In the genomic region with DNA sequence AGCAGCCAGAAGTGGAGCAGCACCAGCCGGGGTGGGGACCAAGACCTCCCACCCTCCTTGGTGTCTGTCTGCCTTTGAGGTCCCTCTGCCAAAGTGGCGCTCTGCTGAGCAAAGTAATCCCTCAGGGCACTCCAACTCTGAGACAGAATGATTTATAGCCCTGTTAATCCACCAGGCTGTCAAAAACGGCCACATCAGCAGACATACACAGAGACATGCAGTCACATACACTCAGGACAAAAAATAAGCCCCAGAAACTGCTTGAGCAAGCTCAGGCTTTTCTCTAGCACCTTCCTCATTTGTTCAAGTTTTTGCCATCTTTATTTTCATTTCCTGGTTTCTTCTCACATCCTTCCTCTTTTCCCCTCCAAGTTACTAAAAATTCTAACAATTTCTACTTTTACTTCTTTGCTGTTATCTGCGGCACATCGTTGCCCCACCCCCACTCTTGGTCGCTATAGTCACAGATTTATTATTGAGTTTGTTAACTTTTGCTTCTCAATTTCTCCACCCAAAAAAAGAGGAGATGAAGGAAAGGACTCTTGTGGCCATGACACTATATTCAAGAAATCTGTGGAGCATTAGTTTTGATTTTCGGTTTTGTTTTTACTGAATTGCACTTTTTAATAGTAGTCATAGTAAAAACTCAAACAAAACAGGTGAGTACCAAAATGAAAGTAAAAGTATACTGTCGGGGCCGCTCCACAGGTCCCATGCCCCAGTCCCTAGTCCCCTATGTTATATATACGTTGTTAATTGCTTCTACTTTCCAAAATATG, we compare ENCODE assay signal across 8 cellular contexts. TPM values are rescaled to one million over a fixed set of nuclear protein-coding genes. Genes with fewer than 3 reads are reported as not detected.
DNase-seq lines count a peak whose midpoint lies in the region; ATAC-seq and TF ChIP-seq lines count a peak whose summit lies in the region.

No MANE protein-coding gene starts in this region.

- peaks cover 4% of the 10 kb centered on the region for H3K36me3 Mint-ChIP-seq in activated CD8-positive, alpha-beta memory T cell treated with anti-CD3 and anti-CD28 coated beads, Interleukin-2, amount 10 ng/mL, durations not matched to agents 7 days and 5 days
- H3K36me3 Mint-ChIP-seq in activated T-helper 17 cell treated with anti-CD3 and anti-CD28 coated beads, Interleukin-2, amount 50 U/mL, for 72 hours (ENCODE audit: low read depth): no peaks in the 10 kb centered on the region

- no peaks in the 10 kb centered on the region for H3K27me3 Mint-ChIP-seq in activated CD8-positive, alpha-beta memory T cell treated with anti-CD3 and anti-CD28 coated beads, Interleukin-2, amount 10 ng/mL, durations not matched to agents 7 days and 5 days
- H3K27me3 Mint-ChIP-seq in activated T-helper 17 cell treated with anti-CD3 and anti-CD28 coated beads, Interleukin-2, amount 50 U/mL, for 72 hours: no peaks in the 10 kb centered on the region

- CTCF ChIA-PET in activated CD8-positive, alpha-beta memory T cell treated with anti-CD3 and anti-CD28 coated beads, Interleukin-2, amount 10 ng/mL, durations not matched to agents 7 days and 5 days (lab: Charles Lee): interaction anchor here (1.5 to 4.4 kb wide), 3 partner anchors 10 to 68 kb away, joined by 3 to 30 read pairs (median 4); no protein-coding TSS in a partner anchor

- peak overlapping the region; percentile 80 for H3K4me3 Mint-ChIP-seq in activated CD8-positive, alpha-beta memory T cell treated with anti-CD3 and anti-CD28 coated beads, Interleukin-2, amount 10 ng/mL, durations not matched to agents 7 days and 5 days
- peak overlapping the region; percentile 85 for H3K4me3 Mint-ChIP-seq in activated T-helper 17 cell treated with anti-CD3 and anti-CD28 coated beads, Interleukin-2, amount 50 U/mL, for 72 hours

- no peak for DNase-seq in activated CD8-positive, alpha-beta memory T cell treated with anti-CD3 and anti-CD28 coated beads, Interleukin-2, amount 10 ng/mL, durations not matched to agents 7 days and 5 days
- DNase-seq in activated CD8-positive, alpha-beta memory T cell treated with anti-CD3 and anti-CD28 coated beads for 24 hours: no peak
- DNase-seq in NCI-H1436 treated with DMSO at 0.1 percent for 48 hours (lab: John Stamatoyannopoulos, UW) (peak; percentile 73), medulla oblongata (ENCODE audit: extremely low spot score) (peak; percentile 77), erythroblast (lab: John Stamatoyannopoulos, UW) (no peak), middle frontal gyrus (ENCODE audit: extremely low spot score, low spot score) (no peak)

- peak; percentile 88 for ATAC-seq in activated CD8-positive, alpha-beta memory T cell treated with anti-CD3 and anti-CD28 coated beads, Interleukin-2, amount 10 ng/mL, durations not matched to agents 7 days and 5 days
- peak; percentile 64 for ATAC-seq in HG02840 (IDR thresholded peaks at IDR 0.05; ENCODE audit: low FRiP score, unreplicated experiment)
- ATAC-seq in activated T-helper 17 cell treated with anti-CD3 and anti-CD28 coated beads, Interleukin-2, amount 50 U/mL, for 72 hours (replicated peaks): peak; percentile 80

- TF ChIP-seq POLR2A in erythroblast (IDR thresholded peaks at IDR 0.05; ENCODE audit: low read length): no peak

- no peaks in the 10 kb centered on the region for H3K9me3 Mint-ChIP-seq in activated CD8-positive, alpha-beta memory T cell treated with anti-CD3 and anti-CD28 coated beads, Interleukin-2, amount 10 ng/mL, durations not matched to agents 7 days and 5 days (ENCODE audit: low read depth)
- H3K9me3 Mint-ChIP-seq in activated T-helper 17 cell treated with anti-CD3 and anti-CD28 coated beads, Interleukin-2, amount 50 U/mL, for 72 hours: no peaks in the 10 kb centered on the region

- peak overlapping the region; percentile 91 for H3K27ac Mint-ChIP-seq in activated CD8-positive, alpha-beta memory T cell treated with anti-CD3 and anti-CD28 coated beads, Interleukin-2, amount 10 ng/mL, durations not matched to agents 7 days and 5 days
- peak overlapping the region; percentile 93 for H3K27ac Mint-ChIP-seq in activated T-helper 17 cell treated with anti-CD3 and anti-CD28 coated beads, Interleukin-2, amount 50 U/mL, for 72 hours

- H3K4me1 Mint-ChIP-seq in activated CD8-positive, alpha-beta memory T cell treated with anti-CD3 and anti-CD28 coated beads, Interleukin-2, amount 10 ng/mL, durations not matched to agents 7 days and 5 days: peaks cover 61% of the 10 kb centered on the region
- H3K4me1 Mint-ChIP-seq in activated T-helper 17 cell treated with anti-CD3 and anti-CD28 coated beads, Interleukin-2, amount 50 U/mL, for 72 hours: peaks cover 42% of the 10 kb centered on the region

RNA-seq across cellular contexts. Expression of gene ADRB2, which starts 17.4 kb away (rescaled TPM):
- total RNA-seq in activated CD8-positive, alpha-beta memory T cell treated with anti-CD3 and anti-CD28 coated beads, Interleukin-2, amount 10 ng/mL, durations not matched to agents 7 days and 5 days: 1 to 10 TPM; 1.7 to 4.4 TPM
- 1 to 10 TPM in 1 of 2 donors, under 1 TPM in 1; 0.74 to 1.1 TPM for total RNA-seq in activated T-helper 17 cell treated with anti-CD3 and anti-CD28 coated beads, Interleukin-2, amount 50 U/mL, for 72 hours

Comparison
In these comparisons a context has a peak if more than half of its experiments do, and no peak if none do; other contexts are left out.
1. DNase-seq: peak in NCI-H1436 treated with DMSO at 0.1 percent for 48 hours (single experiment) and medulla oblongata (single experiment); none in activated CD8-positive, alpha-beta memory T cell treated with anti-CD3 and anti-CD28 coated beads, Interleukin-2, amount 10 ng/mL, durations not matched to agents 7 days and 5 days (single experiment), activated CD8-positive, alpha-beta memory T cell treated with anti-CD3 and anti-CD28 coated beads for 24 hours (single experiment), erythroblast (0 of 2) and middle frontal gyrus (single experiment).
2. Peak in every context shown above with its lines, with median percentiles within 50 percentile points of each other: ATAC-seq.